ENCODE assay signal across 25 cellular contexts in genomic region chr1:167127661-167128060, GRCh38. TPM values are rescaled to one million over a fixed set of nuclear protein-coding genes. Genes with fewer than 3 reads are reported as not detected.
"Had no signal": no experiment of that assay in that cellular context is flagged by ENCODE, and none has a peak within 500 bp of the region (broad histone marks: within the 10 kb centered on the region; RNA-seq: fewer than 3 reads in every experiment).

No MANE protein-coding gene starts in this region.

- H3K4me3 ChIP-seq: ovary, psoas muscle, right lobe of liver, sigmoid colon, suprapubic skin, testis, tibial artery, transverse colon, upper lobe of right lung, uterus had no signal

- H3K27me3 ChIP-seq: ovary, right lobe of liver, sigmoid colon, testis, tibial artery, transverse colon, upper lobe of right lung, uterus had no signal

- H3K4me1 ChIP-seq: parathyroid adenoma, psoas muscle, right lobe of liver, sigmoid colon, suprapubic skin, tibial artery, upper lobe of right lung, uterus had no signal

- H3K9ac ChIP-seq: parathyroid adenoma had no signal

- DNase-seq: naive thymus-derived CD8-positive, alpha-beta T cell; nephron progenitor cell; occipital lobe; ovary; psoas muscle; right lobe of liver; sigmoid colon; small intestine; stimulated activated CD4-positive, alpha-beta T cell treated with anti-CD3 and anti-CD28 coated beads, Interleukin-15, amount 100 ng/mL, for 24 hours; stimulated activated CD4-positive, alpha-beta T cell treated with anti-CD3 and anti-CD28 coated beads, Interleukin-2, amount 100 ng/mL, for 24 hours; stimulated activated CD4-positive, alpha-beta T cell treated with anti-CD3 and anti-CD28 coated beads, Interleukin-2, amount 100 ng/mL, for 48 hours; stimulated activated CD4-positive, alpha-beta T cell treated with anti-CD3 and anti-CD28 coated beads, Interleukin-4, amount 100 ng/mL, for 24 hours; stimulated activated naive B cell treated with anti-CD40 and anti-IgM and Interleukin-4, amounts not matched to agents 10 μg/mL and 1 μg/mL and 100 μg/mL, for 72 hours; stimulated activated naive CD8-positive, alpha-beta T cell treated with anti-CD3 and anti-CD28 coated beads, Interleukin-15, amount 100 ng/mL, for 72 hours; stimulated activated naive CD8-positive, alpha-beta T cell treated with anti-CD3 and anti-CD28 coated beads, Interleukin-15, Interleukin-2, amounts not matched to agents 100 U/mL and 50 U/mL, for 24 hours; testis; tibial artery; transverse colon; upper lobe of right lung; uterus had no signal

- H2AFZ ChIP-seq: parathyroid adenoma had no signal

- ATAC-seq: naive thymus-derived CD8-positive, alpha-beta T cell; natural killer cell treated with Interleukin-12 subunit alpha and Interleukin-12 subunit beta and Interleukin-15 and Interleukin-18, amount 100 ng/mL, for 72 hours; right lobe of liver; stimulated activated effector memory CD8-positive, alpha-beta T cell treated with anti-CD3 and anti-CD28 coated beads, Interleukin-12 subunit alpha, Interleukin-12 subunit beta, amount 100 ng/mL, for 72 hours; stimulated activated naive B cell treated with anti-CD40 and anti-IgM and Interleukin-4, amounts not matched to agents 10 μg/mL and 1 μg/mL and 100 μg/mL, for 72 hours; stimulated activated naive CD8-positive, alpha-beta T cell treated with anti-CD3 and anti-CD28 coated beads, Interleukin-15, amount 100 ng/mL, for 72 hours; stimulated activated naive CD8-positive, alpha-beta T cell treated with anti-CD3 and anti-CD28 coated beads, Interleukin-15, Interleukin-2, amounts not matched to agents 100 U/mL and 50 U/mL, for 24 hours; upper lobe of right lung had no signal

- H3K36me3 ChIP-seq: ovary, right lobe of liver, sigmoid colon, suprapubic skin, transverse colon, upper lobe of right lung, uterus had no signal

- H3K9me3 ChIP-seq: ovary, psoas muscle, right lobe of liver, sigmoid colon, suprapubic skin, testis, tibial artery, transverse colon, upper lobe of right lung, uterus had no signal

- H3K27ac ChIP-seq: ovary, parathyroid adenoma, psoas muscle, right lobe of liver, sigmoid colon, suprapubic skin, testis, tibial artery, transverse colon, upper lobe of right lung, uterus had no signal

- H3K79me2 ChIP-seq: parathyroid adenoma had no signal

RNA-seq across cellular contexts. Expression of gene STYXL2, which starts 33.8 kb away (rescaled TPM):
- polyA plus RNA-seq: naive thymus-derived CD8-positive, alpha-beta T cell; urinary bladder had no signal
